Comparison of ENCODE assay signal across 22 cellular contexts in the genomic region with DNA sequence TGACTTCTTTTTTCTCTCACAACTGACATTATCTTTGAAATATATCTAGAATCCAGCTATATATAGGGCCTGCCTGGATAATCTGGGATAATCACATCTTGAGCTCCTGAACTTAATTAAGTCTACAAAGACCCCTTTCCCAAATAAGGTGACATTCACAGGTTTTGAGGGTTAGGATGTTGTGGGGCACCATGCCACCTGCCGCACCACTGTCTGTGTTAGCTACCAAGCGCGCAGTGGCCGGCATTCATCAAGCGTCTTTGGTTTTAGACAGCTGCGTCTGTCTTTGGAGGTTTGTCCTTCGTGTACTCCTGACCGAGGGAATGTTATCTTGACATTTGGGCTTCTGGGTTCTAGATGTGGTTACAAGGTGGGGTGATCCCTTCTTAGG. TPM values are rescaled to one million over a fixed set of nuclear protein-coding genes. Genes with fewer than 3 reads are reported as not detected.
DNase-seq lines count a peak whose midpoint lies in the region; ATAC-seq, FAIRE-seq and TF ChIP-seq lines count a peak whose summit lies in the region.
"Had no signal": no experiment of that assay in that cellular context is flagged by ENCODE, and none has a peak within 500 bp of the region (broad histone marks: within the 10 kb centered on the region; RNA-seq: fewer than 3 reads in every experiment).

No MANE protein-coding gene starts in this region.

- no peaks in the 10 kb centered on the region for H3K9me3 Mint-ChIP-seq in activated naive CD4-positive, alpha-beta T cell treated with anti-CD3 and anti-CD28 coated beads, Interleukin-2, amount 10 ng/mL, durations not matched to agents 7 days and 5 days
- no peaks in the 10 kb centered on the region for H3K9me3 Mint-ChIP-seq in chondrocyte (ENCODE audit: low read depth)
- no peaks in the 10 kb centered on the region for H3K9me3 Mint-ChIP-seq in stimulated activated memory B cell treated with anti-CD40 and anti-IgM and Interleukin-4, amounts not matched to agents 10 μg/mL and 1 μg/mL and 100 μg/mL, for 72 hours
- H3K9me3 Mint-ChIP-seq: activated T-helper 1 cell treated with anti-CD3 and anti-CD28 coated beads, Interleukin-12 subunit alpha, Interleukin-12 subunit beta, Interleukin-2, Interleukin-4 antibody, amounts not matched to agents 30 ng/mL and 10 ng/mL and 1 ng/mL, durations not matched to agents 14 hours and 24 hours and 36 hours had no signal

- no peak for ATAC-seq in stimulated activated memory B cell treated with anti-CD40 and anti-IgM and Interleukin-4, amounts not matched to agents 10 μg/mL and 1 μg/mL and 100 μg/mL, for 72 hours
- ATAC-seq: left colon had no signal

- peak overlapping the region; percentile 79 for H3K27ac Mint-ChIP-seq in activated naive CD4-positive, alpha-beta T cell treated with anti-CD3 and anti-CD28 coated beads, Interleukin-2, amount 10 ng/mL, durations not matched to agents 7 days and 5 days
- H3K27ac Mint-ChIP-seq in chondrocyte (ENCODE audit: unreplicated experiment): peak overlapping the region; percentile 22
- peak overlapping the region; percentile 85 for H3K27ac Mint-ChIP-seq in stimulated activated memory B cell treated with anti-CD40 and anti-IgM and Interleukin-4, amounts not matched to agents 10 μg/mL and 1 μg/mL and 100 μg/mL, for 72 hours
- H3K27ac Mint-ChIP-seq: activated T-helper 1 cell treated with anti-CD3 and anti-CD28 coated beads, Interleukin-12 subunit alpha, Interleukin-12 subunit beta, Interleukin-2, Interleukin-4 antibody, amounts not matched to agents 30 ng/mL and 10 ng/mL and 1 ng/mL, durations not matched to agents 14 hours and 24 hours and 36 hours had no signal

- H3K4me1 Mint-ChIP-seq in activated naive CD4-positive, alpha-beta T cell treated with anti-CD3 and anti-CD28 coated beads, Interleukin-2, amount 10 ng/mL, durations not matched to agents 7 days and 5 days: peaks cover 77% of the 10 kb centered on the region
- H3K4me1 Mint-ChIP-seq in chondrocyte (ENCODE audit: low read depth): peaks cover 52% of the 10 kb centered on the region
- peaks cover 92% of the 10 kb centered on the region for H3K4me1 Mint-ChIP-seq in stimulated activated memory B cell treated with anti-CD40 and anti-IgM and Interleukin-4, amounts not matched to agents 10 μg/mL and 1 μg/mL and 100 μg/mL, for 72 hours

- H3K4me3 Mint-ChIP-seq in activated naive CD4-positive, alpha-beta T cell treated with anti-CD3 and anti-CD28 coated beads, Interleukin-2, amount 10 ng/mL, durations not matched to agents 7 days and 5 days: no peak overlapping the region
- H3K4me3 Mint-ChIP-seq in chondrocyte (ENCODE audit: unreplicated experiment): no peak overlapping the region
- H3K4me3 Mint-ChIP-seq in stimulated activated memory B cell treated with anti-CD40 and anti-IgM and Interleukin-4, amounts not matched to agents 10 μg/mL and 1 μg/mL and 100 μg/mL, for 72 hours: no peak overlapping the region

- FAIRE-seq in frontal cortex (lab: Jason Lieb, UNC): no peak
- FAIRE-seq: colon, D721Med, G401.6, GM12878, HepG2 had no signal

- H3K27me3 Mint-ChIP-seq in activated naive CD4-positive, alpha-beta T cell treated with anti-CD3 and anti-CD28 coated beads, Interleukin-2, amount 10 ng/mL, durations not matched to agents 7 days and 5 days: no peaks in the 10 kb centered on the region
- H3K27me3 Mint-ChIP-seq in chondrocyte (ENCODE audit: low read depth): no peaks in the 10 kb centered on the region
- no peaks in the 10 kb centered on the region for H3K27me3 Mint-ChIP-seq in stimulated activated memory B cell treated with anti-CD40 and anti-IgM and Interleukin-4, amounts not matched to agents 10 μg/mL and 1 μg/mL and 100 μg/mL, for 72 hours

- no peak for TF ChIP-seq CTCF in chondrocyte (IDR thresholded peaks at IDR 0.05)

- CTCF ChIA-PET in activated naive CD4-positive, alpha-beta T cell treated with anti-CD3 and anti-CD28 coated beads, Interleukin-2, amount 10 ng/mL, durations not matched to agents 7 days and 5 days (lab: Charles Lee): no interaction called here

- peaks cover 14% of the 10 kb centered on the region for H3K36me3 Mint-ChIP-seq in activated naive CD4-positive, alpha-beta T cell treated with anti-CD3 and anti-CD28 coated beads, Interleukin-2, amount 10 ng/mL, durations not matched to agents 7 days and 5 days
- no peaks in the 10 kb centered on the region for H3K36me3 Mint-ChIP-seq in chondrocyte (ENCODE audit: low read depth)
- no peaks in the 10 kb centered on the region for H3K36me3 Mint-ChIP-seq in stimulated activated memory B cell treated with anti-CD40 and anti-IgM and Interleukin-4, amounts not matched to agents 10 μg/mL and 1 μg/mL and 100 μg/mL, for 72 hours

- DNase-seq in activated naive CD4-positive, alpha-beta T cell treated with anti-CD3 and anti-CD28 coated beads, Interleukin-2, amount 10 ng/mL, durations not matched to agents 7 days and 5 days: no peak
- no peak for DNase-seq in activated naive CD4-positive, alpha-beta T cell (lab: John Stamatoyannopoulos, UW)
- DNase-seq in SK-N-DZ (ENCODE audit: low spot score): peak; percentile 77
- DNase-seq in chondrocyte (ENCODE audit: low spot score): no peak
- no peak for DNase-seq in A172 (ENCODE audit: low spot score)
- DNase-seq in frontal cortex (ENCODE audit: low spot score in 2 of 2): no peak
- no peak for DNase-seq in NCI-H774 (lab: John Stamatoyannopoulos, UW)
- DNase-seq: activated CD4-positive, CD25-positive, alpha-beta regulatory T cell treated with anti-CD3 and anti-CD28 coated beads, Interleukin-2, amount 50 U/mL, for 72 hours; left colon; NCI-H187 treated with DMSO at 0.1 percent for 48 hours; NCI-H345; SHP77; sigmoid colon; stimulated activated CD4-positive, alpha-beta T cell treated with anti-CD3 and anti-CD28 coated beads, Interleukin-1b, Interleukin-23, amount 100 ng/mL, for 48 hours; substantia nigra had no signal

RNA-seq across cellular contexts. Expression of gene TRAPPC10, which starts 7.5 kb away (rescaled TPM):
- 9.2 and 14.1 TPM in 2 replicates for polyA plus RNA-seq in SK-N-DZ (2014; cell fraction: cytosol; rRNA removed)
- polyA plus RNA-seq in SK-N-DZ (2014; cell fraction: nucleus; rRNA removed): 20.6 and 24.7 TPM in 2 replicates
- total RNA-seq in chondrocyte (31.0 to 41.8 TPM (median 37.0 TPM) in 3 replicates), frontal cortex (15.1 TPM)
- 30.3 and 34.7 TPM in 2 replicates for total RNA-seq in A172 (2014; rRNA removed; shearing (Covaris generic))

Comparison
In these comparisons a context has a peak if more than half of its experiments do, and no peak if none do; other contexts are left out.
1. H3K27ac Mint-ChIP-seq: peak in every context shown above with its lines; median percentile 85 in stimulated activated memory B cell treated with anti-CD40 and anti-IgM and Interleukin-4, amounts not matched to agents 10 μg/mL and 1 μg/mL and 100 μg/mL, for 72 hours; 79 in activated naive CD4-positive, alpha-beta T cell treated with anti-CD3 and anti-CD28 coated beads, Interleukin-2, amount 10 ng/mL, durations not matched to agents 7 days and 5 days; 22 in chondrocyte.